Comparison of ENCODE assay signal across 8 cellular contexts in the genomic region with DNA sequence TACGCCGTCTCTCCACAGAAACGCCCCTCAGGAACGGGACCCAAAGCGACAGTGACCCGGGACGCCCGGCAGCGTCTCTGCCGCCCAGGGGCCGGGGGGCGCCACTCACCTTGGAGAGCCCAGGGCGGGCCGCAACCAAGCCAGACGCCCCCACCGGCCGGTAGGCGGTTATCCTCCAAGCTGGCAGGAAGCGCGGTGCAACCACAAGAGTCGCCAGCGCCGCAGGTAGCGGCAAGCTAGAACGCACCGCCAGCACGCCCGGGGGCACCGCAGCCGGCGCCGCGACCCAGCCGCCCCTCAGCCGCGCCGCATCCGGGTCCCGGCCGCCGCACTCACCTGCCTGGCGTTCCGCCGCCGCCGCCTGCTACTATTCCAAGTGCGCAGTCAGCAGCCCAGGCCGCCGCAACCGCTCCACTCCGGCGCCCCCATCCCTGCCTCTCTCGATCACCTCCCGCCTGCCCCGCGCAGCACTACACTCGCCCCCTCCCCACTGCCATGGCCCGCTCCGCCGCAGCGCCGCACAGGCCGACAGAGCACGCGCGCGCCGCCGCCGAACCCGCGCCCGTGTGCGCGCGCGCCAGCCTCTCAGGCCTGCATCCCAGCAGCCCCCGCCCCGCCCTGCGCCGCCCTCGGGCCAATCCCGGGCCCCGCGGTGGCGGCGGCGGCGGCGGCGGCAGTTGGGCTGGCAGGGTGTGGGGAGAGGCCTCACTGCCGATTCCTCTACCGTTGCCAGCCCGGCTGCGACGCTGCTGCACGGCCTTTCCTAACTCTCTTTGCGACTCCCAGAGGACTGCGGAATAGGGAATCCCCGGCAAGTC. TPM values are rescaled to one million over a fixed set of nuclear protein-coding genes. Genes with fewer than 3 reads are reported as not detected.
DNase-seq lines count a peak whose midpoint lies in the region; ATAC-seq and TF ChIP-seq lines count a peak whose summit lies in the region.

Gene PIK3CB (minus strand): TSS at position 570 of the 818 bp plus-strand sequence. CDS start 75,585 bp downstream, outside the sequence.

- H3K9ac ChIP-seq in DND-41 (ENCODE audit: low read depth, low read length) (peak within 1 kb of the TSS; percentile 89), neural cell (ENCODE audit: low read length) (peak within 1 kb of the TSS; percentile 95)

- H3K4me3 Mint-ChIP-seq in activated T-helper 2 cell treated with anti-CD3 and anti-CD28 coated beads, Interferon-gamma antibody, Interleukin-2, Interleukin-4, amounts not matched to agents 10 μg/mL and 5 μg/mL and 100 μg/mL, durations not matched to agents 14 hours and 24 hours and 36 hours (ENCODE audit: low read depth): peak within 1 kb of the TSS; percentile 96

- H3F3A ChIP-seq in neural cell (ENCODE audit: insufficient read depth, low read length, poor library complexity, severe bottlenecking): peaks cover 4% of the 10 kb centered on the region

- H3K27me3 Mint-ChIP-seq in activated T-helper 2 cell treated with anti-CD3 and anti-CD28 coated beads, Interferon-gamma antibody, Interleukin-2, Interleukin-4, amounts not matched to agents 10 μg/mL and 5 μg/mL and 100 μg/mL, durations not matched to agents 14 hours and 24 hours and 36 hours (ENCODE audit: low read depth): no peaks in the 10 kb centered on the region

- peak within 1 kb of the TSS; percentile 94 for H3K27ac Mint-ChIP-seq in activated T-helper 2 cell treated with anti-CD3 and anti-CD28 coated beads, Interferon-gamma antibody, Interleukin-2, Interleukin-4, amounts not matched to agents 10 μg/mL and 5 μg/mL and 100 μg/mL, durations not matched to agents 14 hours and 24 hours and 36 hours

- DNase-seq in DND-41: peak; percentile 89
- DNase-seq in Kasumi-1 (lab: John Stamatoyannopoulos, UW): peak; percentile 79 to 80
- DNase-seq in RPMI8226: peak; percentile 92
- peak; percentile 77 for DNase-seq in activated T-helper 2 cell treated with anti-CD3 and anti-CD28 coated beads, Interferon-gamma antibody, Interleukin-2, Interleukin-4, amounts not matched to agents 10 μg/mL and 5 μg/mL and 100 μg/mL, durations not matched to agents 14 hours and 24 hours and 36 hours (ENCODE audit: low spot score)
- DNase-seq in fibroblast of mammary gland (ENCODE audit: low read depth): peak; percentile 59
- DNase-seq in stomach: peak; percentile 92

- peak within 1 kb of the TSS; percentile 99 for H3K27ac ChIP-seq in DND-41 (ENCODE audit: low read length)
- peak within 1 kb of the TSS; percentile 96 for H3K27ac ChIP-seq in neural cell (ENCODE audit: low read length)
- H3K27ac ChIP-seq in stomach: peak within 1 kb of the TSS; percentile 89 to 94 (median 92)

- H3K9me2 ChIP-seq in neural cell (ENCODE audit: insufficient read depth, low read length): no peaks in the 10 kb centered on the region

- 0 to 1% (median 0%) methylated on average over 48 to 100 of the region's 100 CpGs for WGBS in stomach, 5 donors

- TF ChIP-seq CTCF in DND-41 (IDR thresholded peaks at IDR 0.05; ENCODE audit: borderline replicate concordance, extremely low read depth, low read length, poor library complexity, severe bottlenecking) (peak; percentile 1), fibroblast of mammary gland (conservative IDR thresholded peaks at IDR 0.05; ENCODE audit: control insufficient read depth, insufficient read depth, low read depth, low read length) (no peak), neural cell (IDR thresholded peaks at IDR 0.05; ENCODE audit: poor library complexity, severe bottlenecking) (peak; percentile 72), stomach (IDR thresholded peaks at IDR 0.05) (peak in 2 of 7 experiments; percentile 27 to 41)

- TF ChIP-seq EP300 in neural cell (conservative IDR thresholded peaks at IDR 0.05; ENCODE audit: poor library complexity, severe bottlenecking): peak; percentile 68
- TF ChIP-seq EP300 in stomach (IDR thresholded peaks at IDR 0.05): no peak

- H3K4me3 ChIP-seq in DND-41 (ENCODE audit: low read depth in 1 of 2, low read length in 2 of 2) (peak within 1 kb of the TSS; percentile 92 to 97), fibroblast of mammary gland (ENCODE audit: control insufficient read depth, low read depth, low read length) (peak within 1 kb of the TSS; percentile 65), neural cell (ENCODE audit: low read length) (peak within 1 kb of the TSS; percentile 99), stomach (peak within 1 kb of the TSS; percentile 72 to 95 (median 84))

- intact Hi-C loops in activated T-helper 2 cell treated with anti-CD3 and anti-CD28 coated beads, Interferon-gamma antibody, Interleukin-2, Interleukin-4, amounts not matched to agents 10 μg/mL and 5 μg/mL and 100 μg/mL, durations not matched to agents 14 hours and 24 hours and 36 hours (cut with micrococcal nuclease): loop anchor here (1.0 to 10.0 kb wide), 6 partner anchors 53 to 647 kb away; partner anchors contain the start of genes ARMC8, CEP70 and MRPS22
- intact Hi-C loops in stomach (cut with DNase I; ENCODE audit: low total_unique reads): loop anchor here (10.0 kb wide), 1 partner anchor 80 kb away; no protein-coding TSS in a partner anchor

- ATAC-seq in DND-41 (ENCODE audit: insufficient read depth, low read depth): peak; percentile 93
- peak; percentile 93 for ATAC-seq in GM21737 (IDR thresholded peaks at IDR 0.05; ENCODE audit: unreplicated experiment)

- H3K4me2 ChIP-seq in DND-41 (ENCODE audit: insufficient read depth, low read length) (peak within 1 kb of the TSS; percentile 74), neural cell (ENCODE audit: low read length) (peak within 1 kb of the TSS; percentile 87)

- H2AFZ ChIP-seq in DND-41 (ENCODE audit: low read depth, low read length) (peak within 1 kb of the TSS; percentile 89), neural cell (ENCODE audit: low read depth, low read length) (peak within 1 kb of the TSS; percentile 100)

- peak; percentile 44 for TF ChIP-seq RAD21 in neural cell (conservative IDR thresholded peaks at IDR 0.05)

- peaks cover 16% of the 10 kb centered on the region for H3K4me1 Mint-ChIP-seq in activated T-helper 2 cell treated with anti-CD3 and anti-CD28 coated beads, Interferon-gamma antibody, Interleukin-2, Interleukin-4, amounts not matched to agents 10 μg/mL and 5 μg/mL and 100 μg/mL, durations not matched to agents 14 hours and 24 hours and 36 hours (ENCODE audit: low read depth)

- H3K36me3 ChIP-seq in DND-41 (ENCODE audit: insufficient read depth, low read length) (peaks cover 3% of the 10 kb centered on the region; the same call in 1 of the 2 replicates), neural cell (ENCODE audit: insufficient read depth, low read length) (no peaks in the 10 kb centered on the region), stomach (no peaks in the 10 kb centered on the region)

- H3K27me3 ChIP-seq in DND-41 (ENCODE audit: insufficient read depth, low read length, poor library complexity): no peaks in the 10 kb centered on the region
- no peaks in the 10 kb centered on the region for H3K27me3 ChIP-seq in neural cell (ENCODE audit: insufficient read depth, low read depth, low read length)
- H3K27me3 ChIP-seq in stomach: no peaks in the 10 kb centered on the region

- peaks cover 6% of the 10 kb centered on the region; the same call in 1 of the 2 replicates for H4K20me1 ChIP-seq in DND-41 (ENCODE audit: insufficient read depth, low read length)
- no peaks in the 10 kb centered on the region for H4K20me1 ChIP-seq in neural cell (ENCODE audit: insufficient read depth)

- no peak for TF ChIP-seq POLR2A in stomach (IDR thresholded peaks at IDR 0.05)

- no peaks in the 10 kb centered on the region for H3K9me3 Mint-ChIP-seq in activated T-helper 2 cell treated with anti-CD3 and anti-CD28 coated beads, Interferon-gamma antibody, Interleukin-2, Interleukin-4, amounts not matched to agents 10 μg/mL and 5 μg/mL and 100 μg/mL, durations not matched to agents 14 hours and 24 hours and 36 hours

- H3K36me3 Mint-ChIP-seq in activated T-helper 2 cell treated with anti-CD3 and anti-CD28 coated beads, Interferon-gamma antibody, Interleukin-2, Interleukin-4, amounts not matched to agents 10 μg/mL and 5 μg/mL and 100 μg/mL, durations not matched to agents 14 hours and 24 hours and 36 hours (ENCODE audit: low read depth): peaks cover 18% of the 10 kb centered on the region

- H3K4me1 ChIP-seq in DND-41 (ENCODE audit: insufficient read depth, low read length) (peaks cover 37% of the 10 kb centered on the region), stomach (peaks cover 11 to 32% (median 24%) of the 10 kb centered on the region in 4 donors)

- no peaks in the 10 kb centered on the region for H3K9me3 ChIP-seq in DND-41 (ENCODE audit: insufficient read depth, low read length, severe bottlenecking)
- no peaks in the 10 kb centered on the region for H3K9me3 ChIP-seq in neural cell (ENCODE audit: low read length)
- no peaks in the 10 kb centered on the region for H3K9me3 ChIP-seq in stomach

- H3K79me2 ChIP-seq in DND-41 (ENCODE audit: insufficient read depth, low read length) (peaks cover 54% of the 10 kb centered on the region), neural cell (replicated peaks; ENCODE audit: insufficient read depth, low read length) (peaks cover 6% of the 10 kb centered on the region)

TF ChIP-seq in neural cell, 6 proteins besides CTCF, POLR2A, EP300 and RAD21 (continues in another document):
- TF ChIP-seq POLR2AphosphoS5 (IDR thresholded peaks at IDR 0.05): peak; percentile 95

RNA-seq across cellular contexts. Expression of gene PIK3CB, which starts in this region (rescaled TPM):
- 19.2 and 20.3 TPM in 2 replicates for total RNA-seq in activated T-helper 2 cell treated with anti-CD3 and anti-CD28 coated beads, Interferon-gamma antibody, Interleukin-2, Interleukin-4, amounts not matched to agents 10 μg/mL and 5 μg/mL and 100 μg/mL, durations not matched to agents 14 hours and 24 hours and 36 hours
- 11.4 and 11.5 TPM in 2 replicates for polyA plus RNA-seq in neural cell
- polyA minus RNA-seq in neural cell: 30.9 and 39.1 TPM in 2 replicates
- total RNA-seq in stomach: 10 to 100 TPM in 3 of 5 donors, 1 to 10 TPM in 2; 2.9 to 43.7 (median 11.6) TPM
- polyA plus RNA-seq in stomach: 1 to 10 TPM; 8.5 to 9.2 (median 9.2) TPM

Comparison
In these comparisons a context has a peak if more than half of its experiments do, and no peak if none do; other contexts are left out.
1. Peak in every context shown above with its lines: DNase-seq, ATAC-seq, H3K4me3 ChIP-seq and H3K27ac ChIP-seq.